16 cellular contexts compared by ENCODE assay signal in the genomic region with DNA sequence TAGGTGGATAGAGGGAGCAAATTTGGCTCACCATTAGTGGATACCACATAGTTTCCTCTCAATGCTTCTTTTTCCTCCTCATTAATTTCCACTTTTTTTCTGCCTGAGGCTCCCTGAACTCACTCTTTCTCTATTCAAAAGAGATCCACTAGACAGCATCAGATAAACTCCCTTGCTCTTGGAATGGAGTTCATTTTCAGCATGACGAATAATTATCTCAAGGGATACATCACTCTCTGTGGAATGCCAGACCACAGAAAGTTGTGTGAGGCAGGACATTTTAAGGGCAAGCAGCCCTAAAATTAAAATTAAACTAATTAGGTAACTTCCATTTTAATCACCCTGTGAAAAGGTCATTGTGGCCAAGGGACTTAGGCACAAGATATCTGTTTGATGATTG.
DNase-seq lines count a peak whose midpoint lies in the region; ATAC-seq and TF ChIP-seq lines count a peak whose summit lies in the region.
"Had no signal": no experiment of that assay in that cellular context is flagged by ENCODE, and none has a peak within 500 bp of the region (broad histone marks: within the 10 kb centered on the region; RNA-seq: fewer than 3 reads in every experiment).

No MANE protein-coding gene starts in this region.

- no TSS peak for BruUV-seq in IMR-90 (replicated peaks; lab: Mats Ljungman, UMichigan)

- no peak overlapping the region for H2BK15ac ChIP-seq in IMR-90 (ENCODE audit: low read depth, low read length)

- H2BK5ac ChIP-seq in IMR-90 (ENCODE audit: low read depth, low read length, poor library complexity, severe bottlenecking): no peak overlapping the region

- no peak overlapping the region for H2AFZ ChIP-seq in IMR-90 (replicated peaks; ENCODE audit: low read length, poor library complexity)

- peak; percentile 9 for DNase-seq in IMR-90
- peak; percentile 9 for DNase-seq in astrocyte of the hippocampus (ENCODE audit: low read depth, low spot score)
- DNase-seq in kidney glomerular epithelial cell (lab: John Stamatoyannopoulos, UW): peak; percentile 1
- no peak for DNase-seq in germinal center (ENCODE audit: low spot score)
- no peak for DNase-seq in stimulated activated naive CD8-positive, alpha-beta T cell treated with anti-CD3 and anti-CD28 coated beads, Interleukin-15, Interleukin-2, amounts not matched to agents 100 U/mL and 50 U/mL, for 24 hours
- DNase-seq in GM20000 (ENCODE audit: low spot score): no peak
- DNase-seq: CD4-positive, alpha-beta memory T cell; DMS79 treated with DMSO at 0.1 percent for 48 hours; GF-D8; Kasumi-1; NCI-H1105 treated with DMSO at 0.1 percent for 48 hours; NCI-H1694 treated with DMSO at 0.1 percent for 48 hours; NK-92 treated with Interleukin-12 subunit alpha and Interleukin-12 subunit beta, amount 100 ng/mL, for 24 hours; RPMI8226; SIG-M5 had no signal

- H2AK5ac ChIP-seq in IMR-90 (ENCODE audit: low read depth, low read length): no peak overlapping the region

- no peak for TF ChIP-seq RAD21 in IMR-90 (IDR thresholded peaks at IDR 0.05; ENCODE audit: low read length)

- no peak overlapping the region for H2BK20ac ChIP-seq in IMR-90 (ENCODE audit: low read depth, low read length)

- H4K91ac ChIP-seq in IMR-90 (ENCODE audit: insufficient read depth, low read depth, low read length): no peak overlapping the region

- no peaks in the 10 kb centered on the region for H3K79me1 ChIP-seq in IMR-90 (ENCODE audit: low read depth in 1 of 2, low read length in 2 of 2)

- no peak overlapping the region for H4K8ac ChIP-seq in IMR-90 (ENCODE audit: low read depth in 2 of 2, low read length in 2 of 2)

- no peak overlapping the region for H2BK120ac ChIP-seq in IMR-90 (ENCODE audit: low read depth, low read length)

- no peak overlapping the region for H3K4me3 ChIP-seq in IMR-90 (ENCODE audit: insufficient read depth, low read depth, low read length)

- in situ Hi-C loops in IMR-90 (cut with MboI; ENCODE audit: low sequenced_read_pairs): no loop called here

- H3K23ac ChIP-seq in IMR-90 (ENCODE audit: low read depth, low read length): no peak overlapping the region

- H3K4ac ChIP-seq in IMR-90 (ENCODE audit: low read depth, low read length): no peak overlapping the region

- H3K36me3 ChIP-seq in IMR-90 (ENCODE audit: control insufficient read depth, insufficient read depth, low read length): no peaks in the 10 kb centered on the region

- no peak overlapping the region for H3K14ac ChIP-seq in IMR-90 (replicated peaks; ENCODE audit: low read depth, low read length)

- no peaks in the 10 kb centered on the region for H3K9me1 ChIP-seq in IMR-90 (ENCODE audit: insufficient read depth, low read length)

- intact Hi-C loops in IMR-90 (cut with micrococcal nuclease): loop anchor here (10.0 kb wide), 1 partner anchor 359 kb away; no protein-coding TSS in a partner anchor

- H3K18ac ChIP-seq in IMR-90 (ENCODE audit: low read depth, low read length): no peak overlapping the region

- H3K4me1 ChIP-seq in IMR-90 (ENCODE audit: control insufficient read depth, insufficient read depth, low read length): 0 out of 2 replicates have a peak, but pooled peaks cover 1% of the 10 kb centered on the region

- CTCF ChIA-PET in IMR-90 (lab: Yijun Ruan, JAX): no interaction called here

- ATAC-seq in IMR-90 (ENCODE audit: low read depth) (peak; percentile 32; the same call in 1 of the 2 replicates), HG02798 (IDR thresholded peaks at IDR 0.05; ENCODE audit: poor library complexity, unreplicated experiment) (no peak)
- no peak for ATAC-seq in stimulated activated naive CD8-positive, alpha-beta T cell treated with anti-CD3 and anti-CD28 coated beads, Interleukin-15, Interleukin-2, amounts not matched to agents 100 U/mL and 50 U/mL, for 24 hours

- no peak overlapping the region for H3K56ac ChIP-seq in IMR-90 (ENCODE audit: extremely low read depth, insufficient read depth, low read length)

- H4K5ac ChIP-seq in IMR-90 (ENCODE audit: low read depth, low read length): no peak overlapping the region

- no peak overlapping the region for H3K27ac ChIP-seq in IMR-90 (ENCODE audit: insufficient read depth, low read length)

- H3K9ac ChIP-seq in IMR-90 (ENCODE audit: low read depth, low read length): no peak overlapping the region

- no peak overlapping the region for H2AK9ac ChIP-seq in IMR-90 (replicated peaks; ENCODE audit: low read depth, low read length, poor library complexity)

- POLR2A ChIA-PET in IMR-90 (lab: Charles Lee; ENCODE audit: unreplicated experiment): no interaction called here

- no peaks in the 10 kb centered on the region for H4K20me1 ChIP-seq in IMR-90 (ENCODE audit: insufficient read depth, low read length)

- dilution Hi-C loops in IMR-90 (cut with HindIII; ENCODE audit: low sequenced_read_pairs, unreplicated experiment): no loop called here

- no peak for TF ChIP-seq POLR2A in IMR-90 (IDR thresholded peaks at IDR 0.05; ENCODE audit: low read depth, low read length)

- H3K27me3 ChIP-seq in IMR-90 (ENCODE audit: control insufficient read depth, insufficient read depth, low read length): no peaks in the 10 kb centered on the region

- H3K4me2 ChIP-seq in IMR-90 (ENCODE audit: low read depth, low read length): no peak overlapping the region

- no peaks in the 10 kb centered on the region for H3K9me3 ChIP-seq in IMR-90 (ENCODE audit: control insufficient read depth, insufficient read depth, low read length)

- WGBS in IMR-90 (ENCODE audit: extremely low coverage in 2 of 2, insufficient read length in 1 of 2), 2 experiments: no CpG with 5 or more reads among the region's 1 CpG

- TF ChIP-seq CTCF in IMR-90 (conservative IDR thresholded peaks at IDR 0.05; ENCODE audit: low read depth, low read length) (no peak), GM20000 (IDR thresholded peaks at IDR 0.05; ENCODE audit: extremely low read depth, missing control alignments) (no peak)

TF ChIP-seq in IMR-90, 13 proteins besides CTCF, POLR2A, EP300 and RAD21:
- TF ChIP-seq RCOR1 (IDR thresholded peaks at IDR 0.05; ENCODE audit: insufficient replicate concordance, low read length) (no peak), CHD1 (IDR thresholded peaks at IDR 0.05; ENCODE audit: low read depth, low read length) (no peak), MAFK (IDR thresholded peaks at IDR 0.05; ENCODE audit: low read depth, low read length) (no peak), CEBPB (IDR thresholded peaks at IDR 0.05; ENCODE audit: low read depth, low read length) (no peak), SMC3 (IDR thresholded peaks at IDR 0.05; ENCODE audit: low read depth, low read length) (no peak), MAZ (IDR thresholded peaks at IDR 0.05; ENCODE audit: borderline replicate concordance, low read depth, low read length) (no peak), NFE2L2 (IDR thresholded peaks at IDR 0.05; ENCODE audit: low read depth, low read length) (no peak), BHLHE40 (IDR thresholded peaks at IDR 0.05; ENCODE audit: low read depth, low read length) (no peak), MXI1 (IDR thresholded peaks at IDR 0.05; ENCODE audit: borderline replicate concordance, low read depth, low read length) (no peak), FOS (IDR thresholded peaks at IDR 0.05; ENCODE audit: low read depth, low read length) (no peak), RFX5 (IDR thresholded peaks at IDR 0.05; ENCODE audit: low read depth, low read length) (no peak)
- TF ChIP-seq, protein P1, sequence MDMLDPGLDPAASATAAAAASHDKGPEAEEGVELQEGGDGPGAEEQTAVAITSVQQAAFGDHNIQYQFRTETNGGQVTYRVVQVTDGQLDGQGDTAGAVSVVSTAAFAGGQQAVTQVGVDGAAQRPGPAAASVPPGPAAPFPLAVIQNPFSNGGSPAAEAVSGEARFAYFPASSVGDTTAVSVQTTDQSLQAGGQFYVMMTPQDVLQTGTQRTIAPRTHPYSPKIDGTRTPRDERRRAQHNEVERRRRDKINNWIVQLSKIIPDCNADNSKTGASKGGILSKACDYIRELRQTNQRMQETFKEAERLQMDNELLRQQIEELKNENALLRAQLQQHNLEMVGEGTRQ (IDR thresholded peaks at IDR 0.05; ENCODE audit: low read depth, low read length): no peak

Comparison
In these comparisons a context has a peak if more than half of its experiments do, and no peak if none do; other contexts are left out.
1. DNase-seq: peak in IMR-90 (single experiment), astrocyte of the hippocampus (single experiment) and kidney glomerular epithelial cell (single experiment); none in germinal center (single experiment), stimulated activated naive CD8-positive, alpha-beta T cell treated with anti-CD3 and anti-CD28 coated beads, Interleukin-15, Interleukin-2, amounts not matched to agents 100 U/mL and 50 U/mL, for 24 hours (single experiment) and GM20000 (single experiment).